ENCODE assay signal across 8 cellular contexts in the genomic region with DNA sequence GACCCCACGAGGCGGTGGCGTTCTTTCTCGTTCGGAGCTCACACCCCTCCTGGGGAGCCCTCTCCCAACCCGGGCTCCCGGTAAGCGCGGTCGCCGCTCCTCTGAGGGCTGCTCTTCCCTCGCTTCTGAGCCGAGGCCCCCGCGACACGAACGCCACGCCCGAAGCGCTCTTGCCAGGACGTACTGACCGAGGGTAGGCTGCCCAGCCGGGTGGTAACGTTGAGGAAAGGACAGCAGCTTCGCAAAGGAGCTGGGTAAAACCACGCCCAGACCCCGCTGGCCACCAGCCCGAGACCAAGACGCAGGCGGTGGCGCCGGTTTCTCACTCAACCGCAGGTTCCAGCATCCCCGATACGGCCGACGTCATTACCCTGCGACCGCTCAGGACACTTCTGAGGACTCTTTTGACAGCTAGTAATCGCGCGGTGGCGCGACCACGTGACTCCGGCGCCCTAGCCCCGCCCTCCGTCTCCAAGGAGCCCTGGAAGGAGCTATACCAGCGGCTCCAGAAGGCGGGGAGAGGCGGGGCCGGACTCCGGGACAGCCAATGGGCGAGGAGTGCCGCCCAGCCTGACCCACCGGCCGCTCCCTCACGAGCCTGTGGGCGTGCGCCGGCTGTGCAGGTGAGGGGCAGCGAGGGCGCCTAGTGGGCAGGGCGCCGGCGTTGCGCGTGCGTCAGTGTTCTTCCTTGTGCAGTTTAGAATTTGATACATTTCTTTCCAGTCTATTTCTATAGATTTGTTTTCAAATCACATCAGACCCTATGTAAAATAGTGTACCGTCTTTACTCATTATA. TPM values are rescaled to one million over a fixed set of nuclear protein-coding genes. Genes with fewer than 3 reads are reported as not detected.
DNase-seq lines count a peak whose midpoint lies in the region; ATAC-seq and TF ChIP-seq lines count a peak whose summit lies in the region.

No MANE protein-coding gene starts in this region.

- H2BK120ac ChIP-seq in IMR-90 (ENCODE audit: low read depth, low read length), result peak overlapping the region; percentile 7

- H3K79me2 ChIP-seq in OCI-LY7 (ENCODE audit: insufficient read depth, low read depth, low read length), result peaks cover 32% of the 10 kb centered on the region

- H4K5ac ChIP-seq in IMR-90 (ENCODE audit: low read depth, low read length), result peak overlapping the region; percentile 51

- no peaks in the 10 kb centered on the region for H3K9me3 ChIP-seq in IMR-90 (ENCODE audit: control insufficient read depth, insufficient read depth, low read length)
- no peaks in the 10 kb centered on the region for H3K9me3 ChIP-seq in OCI-LY7 (ENCODE audit: low read length)

- H3K9me2 ChIP-seq in OCI-LY7 (ENCODE audit: insufficient read depth, low read length), result no peaks in the 10 kb centered on the region

- CTCF ChIA-PET in IMR-90 (lab: Yijun Ruan, JAX) (no interaction called here), OCI-LY7 (lab: Charles Lee; ENCODE audit: unreplicated experiment) (interaction anchor here (1.1 to 3.0 kb wide), 3 partner anchors 8 to 20 kb away, joined by 3 to 13 read pairs (median 4); a partner anchor contains a TSS)

- peaks cover 6% of the 10 kb centered on the region for H3K9me1 ChIP-seq in IMR-90 (ENCODE audit: insufficient read depth, low read length)

- peak overlapping the region; percentile 64 for H2BK5ac ChIP-seq in IMR-90 (ENCODE audit: low read depth, low read length, poor library complexity, severe bottlenecking)

- peak overlapping the region; percentile 61 for H3K9ac ChIP-seq in IMR-90 (ENCODE audit: low read depth, low read length)

- H2AK5ac ChIP-seq in IMR-90 (ENCODE audit: low read depth, low read length), result peak overlapping the region; percentile 72; the same call in 1 of the 2 replicates

- dilution Hi-C loops in IMR-90 (cut with HindIII; ENCODE audit: low sequenced_read_pairs, unreplicated experiment), result no loop called here

- peak overlapping the region; percentile 49; the same call in 1 of the 2 replicates for H3K56ac ChIP-seq in IMR-90 (ENCODE audit: extremely low read depth, insufficient read depth, low read length)

- peak overlapping the region; percentile 48; the same call in 2 of the 3 replicates for H2BK15ac ChIP-seq in IMR-90 (ENCODE audit: low read depth, low read length)

- H4K20me1 ChIP-seq in IMR-90 (ENCODE audit: insufficient read depth, low read length) (peaks cover 7% of the 10 kb centered on the region), OCI-LY7 (ENCODE audit: insufficient read depth, low read length) (peaks cover 2% of the 10 kb centered on the region)

- no peak for TF ChIP-seq RAD21 in IMR-90 (IDR thresholded peaks at IDR 0.05; ENCODE audit: low read length)

- no peak overlapping the region for H2BK20ac ChIP-seq in IMR-90 (ENCODE audit: low read depth, low read length)

- POLR2A ChIA-PET in IMR-90 (lab: Charles Lee; ENCODE audit: unreplicated experiment) (interaction anchor here (1.0 kb wide), 1 partner anchor 8 kb away, joined by 5 read pairs; a partner anchor contains a TSS), OCI-LY7 (lab: Charles Lee) (interaction anchor here (0.8 to 2.6 kb wide), 12 partner anchors 8 to 64 kb away, joined by 3 to 25 read pairs (median 4); a partner anchor contains a TSS)

- peak overlapping the region; percentile 19 for H2AK9ac ChIP-seq in IMR-90 (replicated peaks; ENCODE audit: low read depth, low read length, poor library complexity)

- DNase-seq in DMS114 treated with DMSO at 0.1 percent for 48 hours (lab: John Stamatoyannopoulos, UW; ENCODE audit: unreplicated experiment) (peak; percentile 94), IMR-90 (peak; percentile 99), OCI-LY7 (ENCODE audit: low spot score) (peak; percentile 99), activated T-cell treated with anti-CD3 and anti-CD28 coated beads for 4 hours (peak; percentile 99), epidermal melanocyte (ENCODE audit: insufficient read length, low spot score) (peak; percentile 81), midbrain (lab: John Stamatoyannopoulos, UW) (peak; percentile 98)
- DNase-seq in stimulated activated CD8-positive, alpha-beta memory T cell treated with anti-CD3 and anti-CD28 coated beads, Interleukin-15, amount 100 ng/mL, for 48 hours (ENCODE audit: low read depth in 2 of 2), result peak; percentile 100

- peak; percentile 69 for ATAC-seq in GM21529 (IDR thresholded peaks at IDR 0.05; ENCODE audit: unreplicated experiment)
- ATAC-seq in IMR-90 (ENCODE audit: low read depth), result peak; percentile 78

- H3K27ac ChIP-seq in IMR-90 (ENCODE audit: insufficient read depth, low read length) (peak overlapping the region; percentile 70), OCI-LY7 (ENCODE audit: low read depth, low read length, poor library complexity, severe bottlenecking) (peak overlapping the region; percentile 63)

- H3K23ac ChIP-seq in IMR-90 (ENCODE audit: low read depth, low read length), result peak overlapping the region; percentile 96; the same call in 1 of the 2 replicates

- peak overlapping the region; percentile 86 to 94 for H4K8ac ChIP-seq in IMR-90 (ENCODE audit: low read depth in 2 of 2, low read length in 2 of 2)

- peak overlapping the region; percentile 86 for H3K4me2 ChIP-seq in IMR-90 (ENCODE audit: low read depth, low read length)
- peak overlapping the region; percentile 88 for H3K4me2 ChIP-seq in OCI-LY7 (ENCODE audit: low read length)

- H3K14ac ChIP-seq in IMR-90 (replicated peaks; ENCODE audit: low read depth, low read length), result peak overlapping the region; percentile 79

- TF ChIP-seq CTCF in IMR-90 (conservative IDR thresholded peaks at IDR 0.05; ENCODE audit: low read depth, low read length) (peak; percentile 5; the same call in 1 of the 2 replicates), OCI-LY7 (conservative IDR thresholded peaks at IDR 0.05; ENCODE audit: low read length) (no peak; the same call in 1 of the 2 replicates)

- H3K27me3 ChIP-seq in IMR-90 (ENCODE audit: control insufficient read depth, insufficient read depth, low read length), result no peaks in the 10 kb centered on the region

- intact Hi-C loops in IMR-90 (cut with micrococcal nuclease), result loop anchor here (10.0 kb wide), 1 partner anchor 213 kb away; no protein-coding TSS in a partner anchor
- intact Hi-C loops in OCI-LY7 (cut with micrococcal nuclease; ENCODE audit: unreplicated experiment), result loop anchor here (1.0 kb wide), 1 partner anchor 8 kb away; a partner anchor contains a TSS

- no TSS peak for BruUV-seq in IMR-90 (replicated peaks; lab: Mats Ljungman, UMichigan)
- no TSS peak for BruUV-seq in OCI-LY7 (replicated peaks; lab: Mats Ljungman, UMichigan)

- WGBS in IMR-90 (ENCODE audit: extremely low coverage in 2 of 2, insufficient read length in 1 of 2), 2 experiments, result 0% methylated on average over 38 of the region's 71 CpGs; no CpG with 5 or more reads in 1 of the 2 experiments

- peak overlapping the region; percentile 95 for H2AFZ ChIP-seq in IMR-90 (replicated peaks; ENCODE audit: low read length, poor library complexity)
- peak overlapping the region; percentile 71; the same call in 1 of the 2 replicates for H2AFZ ChIP-seq in OCI-LY7 (ENCODE audit: low read length)

- H3K4ac ChIP-seq in IMR-90 (ENCODE audit: low read depth, low read length), result peak overlapping the region; percentile 76

- in situ Hi-C loops in IMR-90 (cut with MboI; ENCODE audit: low sequenced_read_pairs), result no loop called here

- peak overlapping the region; percentile 77 for H4K91ac ChIP-seq in IMR-90 (ENCODE audit: insufficient read depth, low read depth, low read length)

- H3K79me1 ChIP-seq in IMR-90 (ENCODE audit: low read depth in 1 of 2, low read length in 2 of 2), result peaks cover 3 to 41% of the 10 kb centered on the region in 2 experiments; a peak in 3 of 4 replicates

- TF ChIP-seq POLR2A in IMR-90 (IDR thresholded peaks at IDR 0.05; ENCODE audit: low read depth, low read length), result peak; percentile 91

- peaks cover 10% of the 10 kb centered on the region for H3K36me3 ChIP-seq in IMR-90 (ENCODE audit: control insufficient read depth, insufficient read depth, low read length)
- H3K36me3 ChIP-seq in OCI-LY7 (ENCODE audit: insufficient read depth, low read length), result peaks cover 33% of the 10 kb centered on the region

- H3K18ac ChIP-seq in IMR-90 (ENCODE audit: low read depth, low read length), result peak overlapping the region; percentile 25; the same call in 1 of the 2 replicates

- H3K4me1 ChIP-seq in IMR-90 (ENCODE audit: control insufficient read depth, insufficient read depth, low read length) (peaks cover 3% of the 10 kb centered on the region), OCI-LY7 (ENCODE audit: insufficient read depth, low read length, poor library complexity, severe bottlenecking) (peaks cover 30% of the 10 kb centered on the region)

- H3K4me3 ChIP-seq in IMR-90 (ENCODE audit: insufficient read depth, low read depth, low read length), result peak overlapping the region; percentile 76
- peak overlapping the region; percentile 79 for H3K4me3 ChIP-seq in OCI-LY7 (ENCODE audit: low read depth, low read length, poor library complexity, severe bottlenecking)

TF ChIP-seq in IMR-90, 13 proteins besides CTCF, POLR2A, EP300 and RAD21 (continues in another document):
- peak; percentile 19; the same call in 1 of the 2 replicates for TF ChIP-seq FOS (IDR thresholded peaks at IDR 0.05; ENCODE audit: low read depth, low read length)
- TF ChIP-seq CEBPB (IDR thresholded peaks at IDR 0.05; ENCODE audit: low read depth, low read length), result no peak
- TF ChIP-seq MAFK (IDR thresholded peaks at IDR 0.05; ENCODE audit: low read depth, low read length), result no peak
- TF ChIP-seq CHD1 (IDR thresholded peaks at IDR 0.05; ENCODE audit: low read depth, low read length), result no peak
- no peak for TF ChIP-seq SMC3 (IDR thresholded peaks at IDR 0.05; ENCODE audit: low read depth, low read length)
- TF ChIP-seq BHLHE40 (IDR thresholded peaks at IDR 0.05; ENCODE audit: low read depth, low read length), result peak; percentile 88

RNA-seq across cellular contexts. Expression of a gene that starts 4.0 kb away (rescaled TPM):
- 23.7 and 30.3 TPM in 2 replicates for total RNA-seq in IMR-90 (2012; rRNA removed)
- polyA plus RNA-seq in IMR-90 (2012; rRNA removed), result 24.7 and 25.7 TPM in 2 replicates
- 8.8 and 10.2 TPM in 2 replicates for polyA plus RNA-seq in IMR-90 (2012; cell fraction: cytosol; rRNA removed)
- 31.4 and 48.4 TPM in 2 replicates for polyA plus RNA-seq in IMR-90 (2012; cell fraction: nucleus; rRNA removed; ENCODE audit: low replicate concordance)
- 9.3 and 17.7 TPM in 2 replicates for total RNA-seq in OCI-LY7 (2014; rRNA removed; shearing (Covaris generic))
- total RNA-seq in OCI-LY7 (2022), result 17.1 and 20.1 TPM in 2 replicates

RNA-seq across cellular contexts. Expression of a gene that starts 7.4 kb away (rescaled TPM):
- total RNA-seq in IMR-90 (2012; rRNA removed) (25.5 and 25.8 TPM in 2 replicates), OCI-LY7 (2022) (33.7 and 33.9 TPM in 2 replicates)
- 23.6 and 27.0 TPM in 2 replicates for polyA plus RNA-seq in IMR-90 (2012; rRNA removed)
- 23.5 and 23.8 TPM in 2 replicates for polyA plus RNA-seq in IMR-90 (2012; cell fraction: cytosol; rRNA removed)
- polyA plus RNA-seq in IMR-90 (2012; cell fraction: nucleus; rRNA removed; ENCODE audit: low replicate concordance), result 12.7 and 21.3 TPM in 2 replicates
- total RNA-seq in OCI-LY7 (2014; rRNA removed; shearing (Covaris generic)), result 71.6 and 76.5 TPM in 2 replicates

Comparison
In these comparisons a context has a peak if more than half of its experiments do, and no peak if none do; other contexts are left out.
1. Peak in every context shown above with its lines: DNase-seq, ATAC-seq, H3K4me3 ChIP-seq and H3K27ac ChIP-seq.